Comparison of ENCODE assay signal across 17 cellular contexts in the genomic region with DNA sequence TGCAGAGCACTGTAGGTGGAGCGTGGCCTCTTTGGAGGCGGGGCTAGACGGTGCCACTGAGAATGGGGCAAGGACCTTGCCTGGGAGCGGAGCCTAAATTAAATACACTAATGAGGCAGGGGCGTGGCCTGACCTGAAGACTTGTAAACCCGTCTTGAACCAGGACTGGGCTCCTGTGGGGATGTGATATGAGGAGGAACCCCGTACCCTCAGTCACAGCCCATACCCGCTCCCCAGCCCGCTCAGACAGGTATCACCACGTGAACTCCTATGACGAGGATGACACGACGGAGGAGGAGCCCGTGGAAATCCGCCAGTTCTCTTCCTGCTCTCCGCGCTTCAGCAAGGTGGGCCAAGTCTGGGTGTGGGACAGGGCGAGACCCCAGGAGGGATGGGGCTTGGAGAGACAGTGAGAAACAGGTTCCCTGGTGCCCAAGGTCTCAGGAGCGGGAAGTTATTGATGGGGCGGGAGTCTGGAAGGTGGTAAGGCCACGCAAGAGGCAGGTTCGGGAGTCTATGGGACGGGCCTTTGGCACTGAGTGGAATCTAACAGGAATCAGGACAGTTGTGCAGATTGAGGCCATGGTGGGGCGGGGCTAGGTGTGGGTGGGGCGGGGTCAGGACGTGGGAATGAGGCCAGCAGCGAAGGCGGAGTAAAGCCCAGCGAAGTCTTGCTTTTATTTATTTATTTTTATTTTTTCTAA. TPM values are rescaled to one million over a fixed set of nuclear protein-coding genes. Genes with fewer than 3 reads are reported as not detected.
DNase-seq lines count a peak whose midpoint lies in the region; ATAC-seq, FAIRE-seq and TF ChIP-seq lines count a peak whose summit lies in the region.
"Had no signal": no experiment of that assay in that cellular context is flagged by ENCODE, and none has a peak within 500 bp of the region (broad histone marks: within the 10 kb centered on the region; RNA-seq: fewer than 3 reads in every experiment).

No MANE protein-coding gene starts in this region.

- H3K4me2 ChIP-seq in keratinocyte (ENCODE audit: control insufficient read depth, extremely low read depth, insufficient read depth, low read depth, low read length), result peak overlapping the region; percentile 50

- DNase-seq in activated naive CD4-positive, alpha-beta T cell treated with anti-CD3 and anti-CD28 coated beads for 36 hours, result no peak
- no peak for DNase-seq in activated naive CD4-positive, alpha-beta T cell (lab: John Stamatoyannopoulos, UW)
- DNase-seq in WTC11 (ENCODE audit: low spot score), result peak; percentile 34
- DNase-seq in keratinocyte (ENCODE audit: low read depth, low spot score), result no peak
- peak in 1 of 2 donors; percentile 67 for DNase-seq in suprapubic skin (ENCODE audit: low spot score in 2 of 2)
- DNase-seq in tibial nerve (ENCODE audit: low spot score in 2 of 2), result no peak
- DNase-seq in SKM-1 treated with dmso at 0.1 percent for 144 hours (lab: John Stamatoyannopoulos, UW; ENCODE audit: unreplicated experiment), result no peak
- DNase-seq: ACHN, GM23248, NCI-H446 treated with DMSO at 0.1 percent for 48 hours, occipital lobe had no signal

- no peak for TF ChIP-seq CTCF in WTC11 (IDR thresholded peaks at IDR 0.05)
- TF ChIP-seq CTCF in keratinocyte (optimal IDR thresholded peaks at IDR 0.05 in 1 of 3, IDR thresholded peaks at IDR 0.05 in 1 of 3, conservative IDR thresholded peaks at IDR 0.05 in 1 of 3; ENCODE audit: extremely low read depth in 1 of 3, insufficient read depth in 2 of 3, low read length in 3 of 3), result no peak
- no peak for TF ChIP-seq CTCF in suprapubic skin (IDR thresholded peaks at IDR 0.05)
- TF ChIP-seq CTCF in tibial nerve (IDR thresholded peaks at IDR 0.05), result no peak

- H3K36me3 Mint-ChIP-seq in activated naive CD4-positive, alpha-beta T cell treated with anti-CD3 and anti-CD28 coated beads for 36 hours (ENCODE audit: low read depth), result no peaks in the 10 kb centered on the region
- H3K36me3 Mint-ChIP-seq in WTC11, result peaks cover 17% of the 10 kb centered on the region

- CTCF ChIA-PET in activated naive CD4-positive, alpha-beta T cell treated with anti-CD3 and anti-CD28 coated beads for 36 hours (lab: Charles Lee), result interaction anchor here (1.1 kb wide), 1 partner anchor 71 kb away, joined by 4 read pairs; no protein-coding TSS in a partner anchor
- CTCF ChIA-PET in WTC11 (lab: Charles Lee), result interaction anchor here (0.9 to 3.5 kb wide), 4 partner anchors 19 to 20 kb away, joined by 3 to 39 read pairs (median 4); no protein-coding TSS in a partner anchor

- peaks cover 2% of the 10 kb centered on the region for H3K27me3 Mint-ChIP-seq in activated naive CD4-positive, alpha-beta T cell treated with anti-CD3 and anti-CD28 coated beads for 36 hours (ENCODE audit: low read depth)
- H3K27me3 Mint-ChIP-seq in WTC11 (ENCODE audit: low read depth), result peaks cover 9% of the 10 kb centered on the region; the same call in 1 of the 2 replicates

- H3K4me3 ChIP-seq in keratinocyte (ENCODE audit: control insufficient read depth in 2 of 3, extremely low read depth in 1 of 3, insufficient read depth in 2 of 3, low read depth in 1 of 3, low read length in 3 of 3) (no peak overlapping the region), suprapubic skin (peak overlapping the region; percentile 46), tibial nerve (no peak overlapping the region)

- no peaks in the 10 kb centered on the region for H4K20me1 ChIP-seq in keratinocyte (ENCODE audit: control insufficient read depth, extremely low read depth, insufficient read depth, low read length)

- H3K27me3 ChIP-seq in keratinocyte (ENCODE audit: control insufficient read depth, extremely low read depth, insufficient read depth, low read length), result no peaks in the 10 kb centered on the region
- no peaks in the 10 kb centered on the region for H3K27me3 ChIP-seq in suprapubic skin
- H3K27me3 ChIP-seq in tibial nerve, result peaks cover 0 to 26% of the 10 kb centered on the region in 2 donors

- intact Hi-C loops in activated naive CD4-positive, alpha-beta T cell treated with anti-CD3 and anti-CD28 coated beads for 36 hours (cut with micrococcal nuclease), result no loop called here

- H3K4me3 Mint-ChIP-seq in activated naive CD4-positive, alpha-beta T cell treated with anti-CD3 and anti-CD28 coated beads for 36 hours, result peak overlapping the region; percentile 31
- H3K4me3 Mint-ChIP-seq in WTC11, result peak overlapping the region; percentile 76

- WGBS in suprapubic skin, result 73% methylated on average over 28 of the region's 29 CpGs
- 86% methylated on average over 29 of the region's 29 CpGs for WGBS in tibial nerve, 2 donors

- no peaks in the 10 kb centered on the region for H3K79me2 ChIP-seq in keratinocyte (ENCODE audit: control insufficient read depth, insufficient read depth, low read length)

- H3K4me1 ChIP-seq in keratinocyte (ENCODE audit: control insufficient read depth, extremely low read depth, insufficient read depth, low read length) (peaks cover 9% of the 10 kb centered on the region), suprapubic skin (peaks cover 10% of the 10 kb centered on the region), tibial nerve (peaks cover 0 to 11% (median 2%) of the 10 kb centered on the region in 4 donors)

- H3K9me3 ChIP-seq in keratinocyte (ENCODE audit: control insufficient read depth, low read depth, low read length) (no peaks in the 10 kb centered on the region), suprapubic skin (no peaks in the 10 kb centered on the region), tibial nerve (no peaks in the 10 kb centered on the region)
- H3K9me3 ChIP-seq: left lung had no signal

- peak overlapping the region; percentile 56 for H2AFZ ChIP-seq in keratinocyte (ENCODE audit: control insufficient read depth, low read length)

- TF ChIP-seq POLR2A in suprapubic skin (IDR thresholded peaks at IDR 0.05) (no peak), tibial nerve (IDR thresholded peaks at IDR 0.05) (no peak)

- H3K9me1 ChIP-seq in keratinocyte (ENCODE audit: control insufficient read depth, extremely low read depth, insufficient read depth, low read length), result no peaks in the 10 kb centered on the region

- dilution Hi-C loops in keratinocyte (cut with MboI; ENCODE audit: extremely low pct_ligation_motif_present, low sequenced_read_pairs), result no loop called here

- POLR2A ChIA-PET in WTC11 (lab: Charles Lee), result interaction anchor here (1.0 kb wide), 1 partner anchor 19 kb away, joined by 4 read pairs; no protein-coding TSS in a partner anchor

- H3K36me3 ChIP-seq in keratinocyte (ENCODE audit: control insufficient read depth in 2 of 2, extremely low read depth in 1 of 2, insufficient read depth in 2 of 2, low read length in 2 of 2), result no peaks in the 10 kb centered on the region
- H3K36me3 ChIP-seq in suprapubic skin, result no peaks in the 10 kb centered on the region
- no peaks in the 10 kb centered on the region for H3K36me3 ChIP-seq in tibial nerve
- H3K36me3 ChIP-seq: left lung had no signal

- H3K27ac ChIP-seq in keratinocyte (ENCODE audit: control insufficient read depth, insufficient read depth, low read length) (no peak overlapping the region), suprapubic skin (peak overlapping the region; percentile 20), tibial nerve (no peak overlapping the region)
- H3K27ac ChIP-seq: GM23248, left lung had no signal

- H3K9me3 Mint-ChIP-seq in activated naive CD4-positive, alpha-beta T cell treated with anti-CD3 and anti-CD28 coated beads for 36 hours, result no peaks in the 10 kb centered on the region
- H3K9me3 Mint-ChIP-seq in WTC11, result no peaks in the 10 kb centered on the region

- H3K27ac Mint-ChIP-seq in activated naive CD4-positive, alpha-beta T cell treated with anti-CD3 and anti-CD28 coated beads for 36 hours, result no peak overlapping the region
- H3K27ac Mint-ChIP-seq in WTC11, result peak overlapping the region; percentile 93

- no peak overlapping the region for H3K9ac ChIP-seq in keratinocyte (ENCODE audit: control insufficient read depth, extremely low read depth, insufficient read depth, low read length)
- H3K9ac ChIP-seq: GM23248 had no signal

- no peak for TF ChIP-seq EP300 in suprapubic skin (IDR thresholded peaks at IDR 0.05)
- TF ChIP-seq EP300 in tibial nerve (IDR thresholded peaks at IDR 0.05), result no peak

- no peak for FAIRE-seq in keratinocyte (lab: Jason Lieb, UNC)
- FAIRE-seq: astrocyte, frontal cortex, RCC 7860, urothelium cell line had no signal

- ATAC-seq in WTC11 (peak; percentile 2), HG02610 (IDR thresholded peaks at IDR 0.05; ENCODE audit: unreplicated experiment) (no peak)

- H3K4me1 Mint-ChIP-seq in activated naive CD4-positive, alpha-beta T cell treated with anti-CD3 and anti-CD28 coated beads for 36 hours (ENCODE audit: low read depth), result peaks cover 6% of the 10 kb centered on the region
- H3K4me1 Mint-ChIP-seq in WTC11, result peaks cover 28% of the 10 kb centered on the region

RNA-seq across cellular contexts. Expression of a gene that starts 14.7 kb away (rescaled TPM):
- total RNA-seq in activated naive CD4-positive, alpha-beta T cell treated with anti-CD3 and anti-CD28 coated beads for 36 hours, result 10 to 100 TPM; 30.9 to 31.6 TPM
- total RNA-seq in WTC11 (2021) (31.7 to 35.7 TPM (median 33.4 TPM) in 3 replicates), suprapubic skin (10 to 100 TPM; 20.6 to 38.3 (median 31.1) TPM), tibial nerve (10 to 100 TPM; 38.1 to 59.0 (median 44.2) TPM)
- polyA plus RNA-seq in keratinocyte, result 23.5 to 38.3 TPM (median 27.2 TPM) in 3 replicates
- 12.9 TPM for polyA plus RNA-seq in keratinocyte (2011; ENCODE audit: low read depth)
- 15.1 and 19.5 TPM in 2 replicates for polyA plus RNA-seq in keratinocyte (2011; cell fraction: cytosol; rRNA removed)
- 25.0 and 32.5 TPM in 2 replicates for polyA plus RNA-seq in keratinocyte (2011; cell fraction: nucleus; rRNA removed)
- polyA plus RNA-seq in keratinocyte (2012; ENCODE audit: low replicate concordance), result 23.8 and 31.5 TPM in 2 replicates
- 18.2 to 25.2 TPM (median 24.0 TPM) in 3 replicates for polyA minus RNA-seq in keratinocyte
- 25.3 TPM for polyA minus RNA-seq in keratinocyte (2011; cell fraction: cytosol; rRNA and poly(A)+ RNA removed)
- polyA minus RNA-seq in keratinocyte (2011; cell fraction: nucleus; rRNA and poly(A)+ RNA removed), result 21.4 and 26.1 TPM in 2 replicates

RNA-seq across cellular contexts. Expression of a gene that starts 20.4 kb away (rescaled TPM):
- under 1 TPM; 0.17 to 0.21 TPM for total RNA-seq in activated naive CD4-positive, alpha-beta T cell treated with anti-CD3 and anti-CD28 coated beads for 36 hours
- total RNA-seq in WTC11 (2021), result 0.32 to 0.89 TPM (median 0.72 TPM) in 3 replicates
- not detected in 3 replicates for polyA plus RNA-seq in keratinocyte
- not detected for polyA plus RNA-seq in keratinocyte (2011; ENCODE audit: low read depth)
- not detected in 2 replicates for polyA plus RNA-seq in keratinocyte (2011; cell fraction: cytosol; rRNA removed)
- polyA plus RNA-seq in keratinocyte (2011; cell fraction: nucleus; rRNA removed), result 0.06 TPM in 1 of 2 replicates, not detected in the other
- polyA plus RNA-seq in keratinocyte (2012; ENCODE audit: low replicate concordance), result not detected in 2 replicates
- not detected in 3 replicates for polyA minus RNA-seq in keratinocyte
- polyA minus RNA-seq in keratinocyte (2011; cell fraction: cytosol; rRNA and poly(A)+ RNA removed), result not detected
- polyA minus RNA-seq in keratinocyte (2011; cell fraction: nucleus; rRNA and poly(A)+ RNA removed), result not detected in 2 replicates
- not detected for total RNA-seq in suprapubic skin
- total RNA-seq in tibial nerve, result not detected
- total RNA-seq: astrocyte had no signal
- polyA plus RNA-seq: GM23248 had no signal

RNA-seq across cellular contexts. Expression of a gene that starts 24.4 kb away (rescaled TPM):
- 10 to 100 TPM; 36.3 to 38.3 TPM for total RNA-seq in activated naive CD4-positive, alpha-beta T cell treated with anti-CD3 and anti-CD28 coated beads for 36 hours
- 58.6 to 69.0 TPM (median 59.8 TPM) in 3 replicates for total RNA-seq in WTC11 (2021)
- polyA plus RNA-seq in keratinocyte, result 9.9 to 16.8 TPM (median 11.5 TPM) in 3 replicates
- polyA plus RNA-seq in keratinocyte (2011; ENCODE audit: low read depth), result 6.5 TPM
- polyA plus RNA-seq in keratinocyte (2011; cell fraction: cytosol; rRNA removed), result 8.2 and 17.7 TPM in 2 replicates
- 17.5 and 18.0 TPM in 2 replicates for polyA plus RNA-seq in keratinocyte (2011; cell fraction: nucleus; rRNA removed)
- 8.5 and 20.3 TPM in 2 replicates for polyA plus RNA-seq in keratinocyte (2012; ENCODE audit: low replicate concordance)
- polyA minus RNA-seq in keratinocyte, result 9.1 to 19.6 TPM (median 12.8 TPM) in 3 replicates
- polyA minus RNA-seq in keratinocyte (2011; cell fraction: cytosol; rRNA and poly(A)+ RNA removed), result 13.8 TPM
- 7.6 and 9.6 TPM in 2 replicates for polyA minus RNA-seq in keratinocyte (2011; cell fraction: nucleus; rRNA and poly(A)+ RNA removed)
- 10 to 100 TPM; 28.5 to 33.0 (median 31.9) TPM for total RNA-seq in suprapubic skin
- 10 to 100 TPM; 50.4 to 68.0 (median 64.6) TPM for total RNA-seq in tibial nerve

RNA-seq across cellular contexts. Expression of a gene that starts 28.3 kb away (rescaled TPM):
- total RNA-seq in activated naive CD4-positive, alpha-beta T cell treated with anti-CD3 and anti-CD28 coated beads for 36 hours, result 1 to 10 TPM; 1.2 to 1.5 TPM
- total RNA-seq in WTC11 (2021), result 24.3 to 28.4 TPM (median 27.3 TPM) in 3 replicates
- polyA plus RNA-seq in keratinocyte, result 0.09 to 0.13 TPM (median 0.11 TPM) in 3 replicates
- 0.31 TPM for polyA plus RNA-seq in keratinocyte (2011; ENCODE audit: low read depth)
- polyA plus RNA-seq in keratinocyte (2011; cell fraction: cytosol; rRNA removed), result 0.16 and 0.47 TPM in 2 replicates
- 0.47 and 0.69 TPM in 2 replicates for polyA plus RNA-seq in keratinocyte (2011; cell fraction: nucleus; rRNA removed)
- polyA plus RNA-seq in keratinocyte (2012; ENCODE audit: low replicate concordance), result 0.32 and 0.78 TPM in 2 replicates
- 0.42 to 1.4 TPM in 2 of 3 replicates, not detected in the other for polyA minus RNA-seq in keratinocyte
- not detected for polyA minus RNA-seq in keratinocyte (2011; cell fraction: cytosol; rRNA and poly(A)+ RNA removed)
- 0.32 and 1.9 TPM in 2 replicates for polyA minus RNA-seq in keratinocyte (2011; cell fraction: nucleus; rRNA and poly(A)+ RNA removed)
- total RNA-seq in suprapubic skin, result 1 to 10 TPM; 2.7 to 5.3 (median 3.7) TPM
- not detected for total RNA-seq in tibial nerve
- total RNA-seq: GM23248 had no signal

RNA-seq across cellular contexts. Expression of a gene that starts 32.2 kb away (rescaled TPM):
- total RNA-seq in activated naive CD4-positive, alpha-beta T cell treated with anti-CD3 and anti-CD28 coated beads for 36 hours, result not detected
- total RNA-seq in WTC11 (2021) (2.4 to 3.8 TPM (median 3.1 TPM) in 3 replicates), suprapubic skin (not detected), tibial nerve (not detected)
- not detected in 3 replicates for polyA plus RNA-seq in keratinocyte
- polyA plus RNA-seq in keratinocyte (2011; ENCODE audit: low read depth), result not detected
- polyA plus RNA-seq in keratinocyte (2011; cell fraction: cytosol; rRNA removed), result not detected in 2 replicates
- not detected in 2 replicates for polyA plus RNA-seq in keratinocyte (2011; cell fraction: nucleus; rRNA removed)
- polyA plus RNA-seq in keratinocyte (2012; ENCODE audit: low replicate concordance), result not detected in 2 replicates
- polyA minus RNA-seq in keratinocyte, result not detected in 3 replicates
- not detected for polyA minus RNA-seq in keratinocyte (2011; cell fraction: cytosol; rRNA and poly(A)+ RNA removed)
- polyA minus RNA-seq in keratinocyte (2011; cell fraction: nucleus; rRNA and poly(A)+ RNA removed), result not detected in 2 replicates
- total RNA-seq: astrocyte, GM23248, left lung had no signal
- polyA plus RNA-seq: GM23248 had no signal
